In the genomic region with DNA sequence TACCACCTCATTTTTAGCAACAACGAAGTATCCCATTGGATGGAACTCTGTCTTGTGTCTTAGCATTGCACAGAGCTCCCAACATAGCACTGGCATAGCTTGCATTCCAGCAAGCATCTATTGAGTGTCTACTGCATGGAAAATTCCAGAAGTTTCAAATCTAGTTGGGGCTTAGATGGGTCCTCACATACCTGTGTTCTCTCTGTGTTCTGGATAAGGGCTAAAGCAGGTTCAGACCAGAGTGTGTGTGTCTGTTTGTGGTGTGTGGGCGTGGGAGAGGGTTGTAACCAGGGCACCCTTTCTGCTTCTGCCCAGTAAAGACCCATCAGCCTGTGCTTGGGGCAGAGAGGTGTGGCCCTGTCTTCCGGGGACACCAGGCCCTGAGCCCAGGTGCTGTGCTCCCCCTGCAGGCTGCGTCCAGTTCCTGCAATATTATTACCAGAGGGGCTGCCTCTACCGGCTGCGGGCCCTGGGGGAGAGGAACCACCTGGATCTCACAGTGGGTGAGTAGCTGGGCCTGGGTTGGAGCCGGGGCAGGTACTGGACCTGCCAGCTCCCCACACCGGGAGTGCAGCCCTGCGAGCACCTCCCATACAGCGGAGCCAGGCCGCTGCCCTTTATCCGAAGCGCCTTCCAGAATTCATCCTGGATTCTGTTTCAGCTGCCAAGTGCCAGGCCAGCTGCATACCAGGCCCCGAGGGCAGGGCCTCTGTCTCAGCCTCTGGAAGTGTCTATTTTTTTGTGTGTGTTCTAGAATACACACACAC, we compare ENCODE assay signal across 8 cellular contexts. TPM values are rescaled to one million over a fixed set of nuclear protein-coding genes. Genes with fewer than 3 reads are reported as not detected.
DNase-seq lines count a peak whose midpoint lies in the region; ATAC-seq and TF ChIP-seq lines count a peak whose summit lies in the region.

No MANE protein-coding gene starts in this region.

- no peak overlapping the region for H2AFZ ChIP-seq in KMS-11 (ENCODE audit: low read depth)

- no peak overlapping the region for H3K4me3 Mint-ChIP-seq in progenitor cell of endocrine pancreas (ENCODE audit: low read depth)

- no peak overlapping the region for H3K9ac ChIP-seq in KMS-11

- ATAC-seq in GM21529 (IDR thresholded peaks at IDR 0.05; ENCODE audit: unreplicated experiment), result peak; percentile 83

- H4K20me1 ChIP-seq in KMS-11 (ENCODE audit: insufficient read depth), result no peaks in the 10 kb centered on the region

- TF ChIP-seq CTCF in KMS-11 (conservative IDR thresholded peaks at IDR 0.05; ENCODE audit: low read depth, low read length), result peak; percentile 77
- TF ChIP-seq CTCF in progenitor cell of endocrine pancreas (IDR thresholded peaks at IDR 0.05; ENCODE audit: unreplicated experiment), result peak; percentile 88

- H3K4me3 ChIP-seq in KMS-11 (IDR thresholded peaks at IDR 0.05; ENCODE audit: insufficient read depth, low read depth, low read length), result no peak overlapping the region

- H3K4me2 ChIP-seq in KMS-11, result no peak overlapping the region

- H3K4me1 Mint-ChIP-seq in progenitor cell of endocrine pancreas (ENCODE audit: low read depth), result peaks cover 3% of the 10 kb centered on the region

- H3K27ac Mint-ChIP-seq in progenitor cell of endocrine pancreas, result peak overlapping the region; percentile 79

- H3K4me1 ChIP-seq in KMS-11 (ENCODE audit: low read depth, poor library complexity, severe bottlenecking), result peaks cover 10% of the 10 kb centered on the region

- no peaks in the 10 kb centered on the region for H3K9me3 Mint-ChIP-seq in progenitor cell of endocrine pancreas (ENCODE audit: low read depth)

- no peaks in the 10 kb centered on the region for H3K36me3 Mint-ChIP-seq in progenitor cell of endocrine pancreas (ENCODE audit: insufficient read depth)

- no peaks in the 10 kb centered on the region for H3K79me2 ChIP-seq in KMS-11 (ENCODE audit: insufficient read depth, low read depth)

- H3K27me3 ChIP-seq in KMS-11 (ENCODE audit: insufficient read depth, low read depth), result no peaks in the 10 kb centered on the region

- no peaks in the 10 kb centered on the region for H3K36me3 ChIP-seq in KMS-11 (ENCODE audit: insufficient read depth)

- H3K27ac ChIP-seq in KMS-11, result no peak overlapping the region

- H3K27me3 Mint-ChIP-seq in progenitor cell of endocrine pancreas, result no peaks in the 10 kb centered on the region

- peak; percentile 59 for DNase-seq in DMS53 treated with DMSO at 0.1 percent for 48 hours (lab: John Stamatoyannopoulos, UW; ENCODE audit: unreplicated experiment)
- peak; percentile 53 for DNase-seq in RPMI7951 (ENCODE audit: low read depth)
- DNase-seq in activated gamma-delta T cell treated with Interleukin-2 at 50 U/mL for 16 hours, result peak; percentile 79
- peak; percentile 79 for DNase-seq in glomerular visceral epithelial cell (ENCODE audit: extremely low spot score)
- peak; percentile 66 for DNase-seq in progenitor cell of endocrine pancreas (ENCODE audit: low spot score, unreplicated experiment)
- no peak for DNase-seq in amniotic stem cell (lab: John Stamatoyannopoulos, UW)

RNA-seq across cellular contexts. Expression of gene RHOF, which starts 20.3 kb away (rescaled TPM):
- total RNA-seq in RPMI7951 (2014; rRNA removed; shearing (Covaris generic)), result 1.1 and 1.5 TPM in 2 replicates
- total RNA-seq in progenitor cell of endocrine pancreas, result 36.0 and 37.5 TPM in 2 replicates

RNA-seq across cellular contexts. Expression of gene SETD1B, which starts 30.6 kb away (rescaled TPM):
- 0.96 and 1.1 TPM in 2 replicates for total RNA-seq in RPMI7951 (2014; rRNA removed; shearing (Covaris generic))
- total RNA-seq in progenitor cell of endocrine pancreas, result 27.2 and 28.6 TPM in 2 replicates

Comparison
In these comparisons a context has a peak if more than half of its experiments do, and no peak if none do; other contexts are left out.
1. RNA of gene RHOF, which starts 20.3 kb away (total RNA-seq): 36.0 to 37.5 TPM in progenitor cell of endocrine pancreas; 1.1 to 1.5 TPM in RPMI7951; every median in the first group is over 10 times any median in the second.
2. RNA of gene SETD1B, which starts 30.6 kb away (total RNA-seq): 27.2 to 28.6 TPM in progenitor cell of endocrine pancreas; 0.96 to 1.1 TPM in RPMI7951; every median in the first group is over 10 times any median in the second.